Comparison of ENCODE assay signal across 14 cellular contexts in the genomic region with DNA sequence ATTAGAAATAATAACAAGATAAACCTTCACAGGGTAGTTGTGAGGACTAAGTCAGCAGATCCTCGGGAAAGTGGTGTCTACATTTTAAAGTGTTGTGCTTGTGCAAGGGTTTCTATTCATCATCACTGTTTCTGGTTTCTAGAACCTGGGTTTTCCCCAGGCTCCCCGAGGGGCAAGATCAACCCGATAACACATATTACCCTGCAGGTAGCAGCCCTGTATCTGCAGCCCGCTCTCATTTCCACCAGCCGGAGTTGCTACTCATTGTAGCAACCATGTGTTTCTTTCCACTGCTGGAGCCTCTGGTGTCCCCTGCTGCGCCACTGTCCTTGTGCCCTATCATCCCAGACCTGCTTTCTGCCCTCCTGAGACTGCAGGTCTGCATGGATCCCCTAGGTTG.
A peak's percentile ranks its signal among the peaks of the same experiment; 100 is the strongest.
DNase-seq lines count a peak whose midpoint lies in the region; ATAC-seq and TF ChIP-seq lines count a peak whose summit lies in the region.
"Had no signal": no experiment of that assay in that cellular context is flagged by ENCODE, and none has a peak within 500 bp of the region (broad histone marks: within the 10 kb centered on the region; RNA-seq: fewer than 3 reads in every experiment).

No MANE protein-coding gene starts in this region.

- no peaks in the 10 kb centered on the region for H3K9me3 ChIP-seq in OCI-LY3 (ENCODE audit: insufficient read depth, low read length)
- no peaks in the 10 kb centered on the region for H3K9me3 ChIP-seq in HAP-1
- H3K9me3 ChIP-seq: BE2C had no signal

- no peak for TF ChIP-seq CTCF in GM20000 (IDR thresholded peaks at IDR 0.05; ENCODE audit: extremely low read depth, missing control alignments)
- no peak for TF ChIP-seq CTCF in OCI-LY3 (IDR thresholded peaks at IDR 0.05; ENCODE audit: low read depth, low read length)

- peak overlapping the region; percentile 49 for H3K4me2 ChIP-seq in OCI-LY3 (ENCODE audit: low read length)

- H3K36me3 ChIP-seq in OCI-LY3 (replicated peaks; ENCODE audit: low read depth, low read length) (peaks cover 7% of the 10 kb centered on the region), HAP-1 (replicated peaks) (no peaks in the 10 kb centered on the region)
- H3K36me3 ChIP-seq: BE2C had no signal

- DNase-seq in GM20000 (ENCODE audit: low spot score) = peak; percentile 22
- DNase-seq in mesenteric fat pad (ENCODE audit: low spot score) = peak; percentile 26
- no peak for DNase-seq in HAP-1 (ENCODE audit: low spot score in 2 of 2)
- no peak for DNase-seq in activated CD4-positive, CD25-positive, alpha-beta regulatory T cell treated with anti-CD3 and anti-CD28 coated beads, Interleukin-2, amount 50 U/mL, for 72 hours
- no peak for DNase-seq in stimulated activated CD4-positive, alpha-beta T cell treated with anti-CD3 and anti-CD28 coated beads, Interleukin-4, amount 100 ng/mL, for 24 hours
- DNase-seq: BE2C; CD4-positive, alpha-beta memory T cell; DMS79; IMR-90; KG1 had no signal

- ATAC-seq in GM21737 (IDR thresholded peaks at IDR 0.05; ENCODE audit: unreplicated experiment) = no peak
- ATAC-seq: HCT116 had no signal

- H3K27me3 ChIP-seq in OCI-LY3 (ENCODE audit: low read depth, low read length) (no peaks in the 10 kb centered on the region), HAP-1 (ENCODE audit: low read depth) (no peaks in the 10 kb centered on the region)
- H3K27me3 ChIP-seq: BE2C had no signal

- no peaks in the 10 kb centered on the region for H3K79me2 ChIP-seq in OCI-LY3 (ENCODE audit: low read length)

- H3K27ac ChIP-seq in OCI-LY3 (ENCODE audit: low read length) = no peak overlapping the region
- H3K27ac ChIP-seq: C4-2B had no signal

- no peak overlapping the region for H3K9ac ChIP-seq in OCI-LY3 (ENCODE audit: low read length)

- H2AFZ ChIP-seq in OCI-LY3 (ENCODE audit: low read depth, low read length) = no peak overlapping the region

- in situ Hi-C loops in HAP-1 (cut with MboI; ENCODE audit: low sequenced_read_pairs) = no loop called here

- H3K4me3 ChIP-seq in OCI-LY3 (ENCODE audit: low read length) (0 out of 2 replicates have a peak overlapping the region, but pooled peaks have one; percentile 5), HAP-1 (no peak overlapping the region)

- H3K4me1 ChIP-seq in OCI-LY3 (ENCODE audit: low read length) = peaks cover 16% of the 10 kb centered on the region
- no peaks in the 10 kb centered on the region for H3K4me1 ChIP-seq in HAP-1
- H3K4me1 ChIP-seq: BE2C had no signal

- no peaks in the 10 kb centered on the region for H4K20me1 ChIP-seq in OCI-LY3 (ENCODE audit: insufficient read depth, low read length)

Comparison
In these comparisons a context has a peak if more than half of its experiments do, and no peak if none do; other contexts are left out.
1. DNase-seq: peak in GM20000 (single experiment) and mesenteric fat pad (single experiment); none in HAP-1 (0 of 2), activated CD4-positive, CD25-positive, alpha-beta regulatory T cell treated with anti-CD3 and anti-CD28 coated beads, Interleukin-2, amount 50 U/mL, for 72 hours (single experiment) and stimulated activated CD4-positive, alpha-beta T cell treated with anti-CD3 and anti-CD28 coated beads, Interleukin-4, amount 100 ng/mL, for 24 hours (single experiment).